In the genomic region with DNA sequence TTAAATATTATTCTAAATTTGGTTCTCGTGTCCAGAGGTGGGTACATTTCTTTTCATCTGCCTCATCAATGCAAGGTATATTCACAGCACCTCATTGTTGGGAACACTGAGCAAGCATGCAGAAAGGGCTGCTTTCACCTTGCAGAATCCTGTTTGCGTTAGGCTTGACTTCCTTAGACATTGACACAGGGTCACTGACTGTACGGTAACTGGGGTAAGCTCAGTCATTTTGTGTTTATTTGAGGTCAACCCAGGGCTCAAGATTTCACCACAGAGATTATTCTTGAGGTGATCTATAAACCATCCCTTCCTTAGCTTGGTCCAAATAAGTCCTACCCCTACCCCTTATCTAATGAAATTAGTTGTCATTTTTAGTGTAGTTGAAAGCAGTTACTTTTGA, we compare ENCODE assay signal across 23 cellular contexts. TPM values are rescaled to one million over a fixed set of nuclear protein-coding genes. Genes with fewer than 3 reads are reported as not detected.
DNase-seq lines count a peak whose midpoint lies in the region; ATAC-seq, FAIRE-seq and TF ChIP-seq lines count a peak whose summit lies in the region.
"Had no signal": no experiment of that assay in that cellular context is flagged by ENCODE, and none has a peak within 500 bp of the region (broad histone marks: within the 10 kb centered on the region; RNA-seq: fewer than 3 reads in every experiment).

No MANE protein-coding gene starts in this region.

- no peak for TF ChIP-seq EP300 in GM12878 (IDR thresholded peaks at IDR 0.05; ENCODE audit: borderline replicate concordance in 1 of 2, control insufficient read depth in 1 of 2, low read depth in 2 of 2, low read length in 2 of 2)

- no peak for TF ChIP-seq RAD21 in GM12878 (IDR thresholded peaks at IDR 0.05; ENCODE audit: insufficient read depth, low read depth, low read length)

- H3K4me1 ChIP-seq in cardiac muscle cell (ENCODE audit: low read depth): peaks cover 11% of the 10 kb centered on the region
- 0 out of 2 replicates have a peak, but pooled peaks cover 5% of the 10 kb centered on the region for H3K4me1 ChIP-seq in GM12878 (ENCODE audit: control insufficient read depth, insufficient read depth, low read length)
- peaks cover 40% of the 10 kb centered on the region for H3K4me1 ChIP-seq in lower lobe of right lung
- peaks cover 30% of the 10 kb centered on the region for H3K4me1 ChIP-seq in testis
- H3K4me1 ChIP-seq in A673 (ENCODE audit: insufficient read depth, low read length, poor library complexity, severe bottlenecking): peaks cover 4% of the 10 kb centered on the region
- H3K4me1 ChIP-seq: suprapubic skin had no signal

- H3K27ac ChIP-seq in cardiac muscle cell (peak overlapping the region; percentile 53), GM12878 (ENCODE audit: control insufficient read depth, insufficient read depth) (no peak overlapping the region), lower lobe of right lung (peak overlapping the region; percentile 22), testis (peak overlapping the region; percentile 39 to 64), A673 (ENCODE audit: low read depth, low read length, poor library complexity, severe bottlenecking) (no peak overlapping the region)
- H3K27ac ChIP-seq: A549, suprapubic skin had no signal

- TF ChIP-seq POLR2A in GM12878 (IDR thresholded peaks at IDR 0.05; ENCODE audit: low read depth, low read length) (no peak), testis (IDR thresholded peaks at IDR 0.05) (no peak)

- POLR2A ChIA-PET in GM12878 (lab: Charles Lee) (interaction anchor here (0.5 kb wide), 1 partner anchor 14 kb away, joined by 3 read pairs; no protein-coding TSS in a partner anchor), A673 (lab: Charles Lee; ENCODE audit: low non-redundant PET) (interaction anchor here (0.6 kb wide), 1 partner anchor 362 kb away, joined by 4 read pairs; no protein-coding TSS in a partner anchor)

- no peaks in the 10 kb centered on the region for H3K79me2 ChIP-seq in GM12878 (ENCODE audit: control insufficient read depth, insufficient read depth, low read length)

- peak; percentile 68 for FAIRE-seq in GM12878 (lab: Jason Lieb, UNC)
- FAIRE-seq: A549, colon, H1, kidney had no signal

- H3K4me3 ChIP-seq in cardiac muscle cell: no peak overlapping the region
- H3K4me3 ChIP-seq in GM12878: no peak overlapping the region
- no peak overlapping the region for H3K4me3 ChIP-seq in lower lobe of right lung
- no peak overlapping the region for H3K4me3 ChIP-seq in testis
- no peak overlapping the region for H3K4me3 ChIP-seq in A673 (ENCODE audit: low read depth, low read length, poor library complexity, severe bottlenecking)
- H3K4me3 ChIP-seq: A549, adrenal gland, suprapubic skin had no signal

- H3K9ac ChIP-seq in GM12878 (ENCODE audit: control insufficient read depth, insufficient read depth, low read length): no peak overlapping the region

- no peaks in the 10 kb centered on the region for H3K9me3 ChIP-seq in cardiac muscle cell (ENCODE audit: low read depth)
- no peaks in the 10 kb centered on the region for H3K9me3 ChIP-seq in GM12878 (replicated peaks; ENCODE audit: control insufficient read depth, insufficient read depth, low read length)
- H3K9me3 ChIP-seq in lower lobe of right lung: no peaks in the 10 kb centered on the region
- H3K9me3 ChIP-seq in testis: no peaks in the 10 kb centered on the region
- H3K9me3 ChIP-seq in A673 (ENCODE audit: low read depth, low read length, poor library complexity, severe bottlenecking): no peaks in the 10 kb centered on the region
- H3K9me3 ChIP-seq: A549, adrenal gland, suprapubic skin had no signal

- RAD21 ChIA-PET in GM12878 (lab: Charles Lee; ENCODE audit: unreplicated experiment): no interaction called here

- H3K27me3 ChIP-seq in cardiac muscle cell: no peaks in the 10 kb centered on the region
- no peaks in the 10 kb centered on the region for H3K27me3 ChIP-seq in GM12878 (replicated peaks in 1 of 2; ENCODE audit: control insufficient read depth in 2 of 2, insufficient read depth in 2 of 2, low read length in 1 of 2)
- H3K27me3 ChIP-seq in lower lobe of right lung (ENCODE audit: low read depth): no peaks in the 10 kb centered on the region
- H3K27me3 ChIP-seq in testis: no peaks in the 10 kb centered on the region
- no peaks in the 10 kb centered on the region for H3K27me3 ChIP-seq in A673 (replicated peaks; ENCODE audit: insufficient read depth, low read depth, low read length, poor library complexity)
- H3K27me3 ChIP-seq: adrenal gland, suprapubic skin had no signal

- no peaks in the 10 kb centered on the region for H4K20me1 ChIP-seq in GM12878 (ENCODE audit: control insufficient read depth, insufficient read depth)

- BruUV-seq in GM12878 (replicated peaks; lab: Mats Ljungman, UMichigan) (no TSS peak), A673 (replicated peaks; lab: Mats Ljungman, UMichigan) (no TSS peak)

- SMC1A ChIA-PET in GM12878 (lab: Charles Lee; ENCODE audit: uncharacterized antibody, unreplicated experiment): no interaction called here

- H3K36me3 ChIP-seq in cardiac muscle cell (no peaks in the 10 kb centered on the region), GM12878 (ENCODE audit: control insufficient read depth in 2 of 2, insufficient read depth in 2 of 2, low read length in 1 of 2) (no peaks in the 10 kb centered on the region), lower lobe of right lung (no peaks in the 10 kb centered on the region), testis (ENCODE audit: low read depth, missing control alignments) (no peaks in the 10 kb centered on the region), A673 (ENCODE audit: insufficient read depth, low read length, poor library complexity, severe bottlenecking) (no peaks in the 10 kb centered on the region)
- H3K36me3 ChIP-seq: adrenal gland, suprapubic skin had no signal

- H2AFZ ChIP-seq in GM12878 (ENCODE audit: control insufficient read depth, low read depth, low read length): no peak overlapping the region

- CTCF ChIA-PET in GM12878 (lab: Yijun Ruan, JAX) (interaction anchor here (1.3 to 3.6 kb wide), 2 partner anchors 69 to 131 kb away, joined by 3 to 13 read pairs; no protein-coding TSS in a partner anchor), A673 (lab: Charles Lee) (no interaction called here)

- no peak for DNase-seq in cardiac muscle cell (ENCODE audit: low read depth in 1 of 2, low spot score in 1 of 2)
- no peak for DNase-seq in left ventricle myocardium superior
- no peak for DNase-seq in GM12878 (ENCODE audit: low read depth, low spot score)
- DNase-seq in lower lobe of right lung: no peak
- DNase-seq in testis: no peak
- DNase-seq in amniotic stem cell (lab: John Stamatoyannopoulos, UW): no peak
- no peak for DNase-seq in A673 (ENCODE audit: low spot score)
- DNase-seq: activated CD4-positive, alpha-beta T cell treated with anti-CD3 and anti-CD28 coated beads for 4 hours; activated T-cell treated with anti-CD3 and anti-CD28 coated beads, Interleukin-2, amount 50 U/mL, for 1 hour; adrenal gland; CD8-positive, alpha-beta T cell; effector CD8-positive, alpha-beta T cell; glutamatergic neuron; kidney; NCI-H1048; NCI-H1694; PC-3; stimulated activated CD4-positive, alpha-beta T cell treated with anti-CD3 and anti-CD28 coated beads, Interleukin-2, amount 100 ng/mL, for 48 hours had no signal

- 31% methylated on average over 3 of the region's 3 CpGs for WGBS in GM12878 (ENCODE audit: insufficient coverage, insufficient replicate concordance, low lambda C conversion rate, missing lambda C conversion rate)
- WGBS in testis, 2 donors: 66 to 68% methylated on average over 3 of the region's 3 CpGs

- TF ChIP-seq CTCF in cardiac muscle cell (IDR thresholded peaks at IDR 0.05; ENCODE audit: low read depth, low read length) (no peak), GM12878 (IDR thresholded peaks at IDR 0.05 in 2 of 3, conservative IDR thresholded peaks at IDR 0.05 in 1 of 3; ENCODE audit: control insufficient read depth in 2 of 3, extremely low read depth in 1 of 3, insufficient read depth in 1 of 3, low read depth in 3 of 3, low read length in 3 of 3) (no peak), lower lobe of right lung (IDR thresholded peaks at IDR 0.05) (no peak), testis (IDR thresholded peaks at IDR 0.05) (no peak), A673 (conservative IDR thresholded peaks at IDR 0.05; ENCODE audit: low read depth, low read length) (no peak)

- ATAC-seq in left ventricle myocardium superior: no peak
- ATAC-seq in GM12878: no peak
- ATAC-seq in lower lobe of right lung: peak; percentile 13 to 42
- no peak for ATAC-seq in HG03097 (IDR thresholded peaks at IDR 0.05; ENCODE audit: low FRiP score, unreplicated experiment)
- ATAC-seq: A549; CD8-positive, alpha-beta T cell; PC-3 had no signal

- in situ Hi-C loops in GM12878 (cut with MboI): no loop called here

- H3K4me2 ChIP-seq in GM12878 (ENCODE audit: control insufficient read depth, insufficient read depth): no peak overlapping the region
- H3K4me2 ChIP-seq: A549 had no signal

- intact Hi-C loops in left ventricle myocardium superior (cut with micrococcal nuclease): no loop called here
- intact Hi-C loops in GM12878 (cut with micrococcal nuclease; ENCODE audit: unreplicated experiment): no loop called here
- intact Hi-C loops in lower lobe of right lung (cut with DNase I): no loop called here
- intact Hi-C loops in testis (cut with DNase I; ENCODE audit: low total_unique reads): no loop called here
- intact Hi-C loops in A673 (cut with micrococcal nuclease; ENCODE audit: unreplicated experiment): no loop called here

RNA-seq across cellular contexts. Expression of gene PTPDC1, which starts 1.7 kb away (rescaled TPM):
- total RNA-seq in cardiac muscle cell: 6.2 and 11.8 TPM in 2 replicates
- polyA plus RNA-seq in cardiac muscle cell: 3.3 and 9.8 TPM in 2 replicates
- 8.3 TPM for total RNA-seq in left ventricle myocardium superior
- 0.20 TPM in 1 of 2 replicates, not detected in the other for total RNA-seq in GM12878 (2013; cell fraction: nucleolus; rRNA removed)
- 3.6 and 4.7 TPM in 2 replicates for total RNA-seq in GM12878 (2014; rRNA removed)
- 4.5 TPM in 2 replicates for total RNA-seq in GM12878 (2014; rRNA removed; fragmentation: Illumina TruSeq; extraction: Trizol)
- total RNA-seq in GM12878 (2021): 2.9 and 3.0 TPM in 2 replicates
- polyA plus RNA-seq in GM12878 (2011; ENCODE audit: low read depth): 1.9 TPM
- 1.5 and 2.0 TPM in 2 replicates for polyA plus RNA-seq in GM12878 (2011; rRNA removed)
- polyA plus RNA-seq in GM12878 (2011; cell fraction: cytosol; rRNA removed): 0.61 and 0.64 TPM in 2 replicates
- 2.8 and 3.4 TPM in 2 replicates for polyA plus RNA-seq in GM12878 (2011; cell fraction: nucleus; rRNA removed)
- polyA plus RNA-seq in GM12878 (2012): 1.7 and 2.6 TPM in 2 replicates
- polyA plus RNA-seq in GM12878 (2014; fragmentation: Illumina TruSeq; extraction: Trizol): 3.2 and 5.5 TPM in 2 replicates
- 1 to 10 TPM; 1.2 to 1.8 TPM for polyA plus RNA-seq in GM12878 (2014; fragmentation: Nextera tagmentation; extraction: Ambion mirVana)
- polyA plus RNA-seq in GM12878 (2014; rRNA removed): 2.4 and 3.2 TPM in 2 replicates
- 1 to 10 TPM; 2.4 to 2.8 TPM for polyA plus RNA-seq in GM12878 (2016; fragmentation: Nextera tagmentation; extraction: Ambion mirVana)
- 1.9 and 2.0 TPM in 2 replicates for polyA minus RNA-seq in GM12878 (2011; rRNA and poly(A)+ RNA removed)
- polyA minus RNA-seq in GM12878 (2011; cell fraction: cytosol; rRNA and poly(A)+ RNA removed): 0.42 TPM in 1 of 2 replicates, not detected in the other
- 1.6 and 3.3 TPM in 2 replicates for polyA minus RNA-seq in GM12878 (2011; cell fraction: nucleus; rRNA and poly(A)+ RNA removed)
- 11.0 TPM for total RNA-seq in lower lobe of right lung
- total RNA-seq in testis: 10 to 100 TPM; 32.3 to 35.0 TPM
- 18.3 TPM for polyA plus RNA-seq in testis (ENCODE audit: insufficient read depth, low read depth, low replicate concordance)
- total RNA-seq in A673 (2021): 3.5 and 5.1 TPM in 2 replicates

Comparison
In these comparisons a context has a peak if more than half of its experiments do, and no peak if none do; other contexts are left out.
1. H3K27ac ChIP-seq: peak in cardiac muscle cell (single experiment), lower lobe of right lung (single experiment) and testis (2 of 2); none in GM12878 (single experiment) and A673 (single experiment).
2. ATAC-seq: peak in lower lobe of right lung (2 of 2); none in left ventricle myocardium superior (single experiment), GM12878 (single experiment) and HG03097 (single experiment).